ENCODE assay signal across 8 cellular contexts in the genomic region with DNA sequence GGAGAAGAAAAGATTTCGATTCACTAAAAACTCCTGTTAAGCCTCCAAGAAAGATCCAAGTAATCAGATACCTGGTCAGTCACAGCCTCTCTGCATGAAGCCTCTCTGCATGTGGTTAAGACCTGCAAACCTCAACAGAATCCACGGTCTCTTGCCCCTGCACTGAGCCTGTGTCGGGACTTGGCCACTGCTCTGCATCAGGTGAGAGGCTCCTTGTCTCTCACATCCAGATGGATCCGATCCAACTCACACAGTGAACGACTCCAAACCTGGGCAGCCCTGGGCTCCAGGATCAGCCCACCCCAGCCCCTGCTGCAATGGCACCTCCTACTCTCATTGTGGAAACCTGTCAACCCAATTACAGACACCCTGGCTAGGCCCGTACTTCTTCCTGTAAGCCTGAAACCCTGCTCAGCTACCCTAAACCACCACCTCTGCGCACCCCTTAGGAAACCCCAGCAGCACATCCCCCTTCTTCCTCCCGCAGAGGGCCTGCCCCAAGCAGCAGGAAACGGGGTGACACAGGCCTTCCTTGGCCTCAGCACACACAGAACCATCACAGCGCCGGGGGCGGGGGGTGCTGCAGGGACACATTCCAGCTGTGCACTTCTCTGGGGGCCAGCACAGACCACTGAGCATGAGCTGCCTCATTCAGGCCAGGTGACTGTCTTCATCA.
DNase-seq lines count a peak whose midpoint lies in the region; ATAC-seq and TF ChIP-seq lines count a peak whose summit lies in the region.

No MANE protein-coding gene starts in this region.

- DNase-seq in heart right ventricle (no peak), right atrium auricular region (ENCODE audit: low spot score) (no peak), NCI-H69 (lab: John Stamatoyannopoulos, UW) (peak; percentile 7), GM03348 (ENCODE audit: low spot score) (no peak), NCI-H2227 treated with DMSO at 0.1 percent for 48 hours (lab: John Stamatoyannopoulos, UW) (no peak), ureter (ENCODE audit: low spot score) (no peak)
- peak; percentile 54 for DNase-seq in activated T-helper 9 cell treated with anti-CD3 and anti-CD28 coated beads, Interleukin-2, amount 50 U/mL, for 16 hours (ENCODE audit: low read depth)

- H3K9me3 ChIP-seq in heart right ventricle (no peaks in the 10 kb centered on the region), right atrium auricular region (no peaks in the 10 kb centered on the region)

- H3K9me3 Mint-ChIP-seq in nephron = no peaks in the 10 kb centered on the region

- ATAC-seq in heart right ventricle = peak in 4 of 8 donors; percentile 8 to 27 (median 20)

- no peaks in the 10 kb centered on the region for H3K27me3 Mint-ChIP-seq in nephron (ENCODE audit: low read depth)

- peaks cover 51 to 99% (median 92%) of the 10 kb centered on the region in 9 donors for H3K4me1 ChIP-seq in heart right ventricle
- H3K4me1 ChIP-seq in right atrium auricular region = peaks cover 0 to 90% of the 10 kb centered on the region in 2 donors

- H3K4me3 Mint-ChIP-seq in nephron = no peak overlapping the region

- peaks cover 78% of the 10 kb centered on the region for H3K4me1 Mint-ChIP-seq in nephron

- WGBS in heart right ventricle, 2 donors = 41 to 42% methylated on average over 12 of the region's 12 CpGs

- H3K4me3 ChIP-seq in heart right ventricle (no peak overlapping the region), right atrium auricular region (no peak overlapping the region)

- intact Hi-C loops in heart right ventricle (cut with DNase I) = no loop called here

- no peaks in the 10 kb centered on the region for H3K36me3 Mint-ChIP-seq in nephron (ENCODE audit: low read depth)

- H3K27ac Mint-ChIP-seq in nephron = peak overlapping the region in 2 of 3 experiments; percentile 44 to 72

- TF ChIP-seq CTCF in heart right ventricle (IDR thresholded peaks at IDR 0.05) (no peak), right atrium auricular region (IDR thresholded peaks at IDR 0.05) (no peak), nephron (IDR thresholded peaks at IDR 0.05; ENCODE audit: unreplicated experiment in 3 of 3) (no peak)

- H3K27me3 ChIP-seq in heart right ventricle = no peaks in the 10 kb centered on the region
- H3K27me3 ChIP-seq in right atrium auricular region = no peaks in the 10 kb centered on the region

- peak overlapping the region in 6 of 10 donors; percentile 11 to 65 (median 18) for H3K27ac ChIP-seq in heart right ventricle
- H3K27ac ChIP-seq in right atrium auricular region = peak overlapping the region in 1 of 2 donors; percentile 20

- H3K36me3 ChIP-seq in heart right ventricle = peaks cover 0 to 8% (median 0%) of the 10 kb centered on the region in 9 donors
- H3K36me3 ChIP-seq in right atrium auricular region = no peaks in the 10 kb centered on the region

Comparison
In these comparisons a context has a peak if more than half of its experiments do, and no peak if none do; other contexts are left out.
1. DNase-seq: peak in NCI-H69 (single experiment) and activated T-helper 9 cell treated with anti-CD3 and anti-CD28 coated beads, Interleukin-2, amount 50 U/mL, for 16 hours (single experiment); none in heart right ventricle (0 of 2), right atrium auricular region (single experiment), GM03348 (single experiment), NCI-H2227 treated with DMSO at 0.1 percent for 48 hours (single experiment) and ureter (single experiment).